In genomic region chr7:25742287-25742686, GRCh38 we compare ENCODE assay signal across 24 cellular contexts.
"Had no signal": no experiment of that assay in that cellular context is flagged by ENCODE, and none has a peak within 500 bp of the region (broad histone marks: within the 10 kb centered on the region; RNA-seq: fewer than 3 reads in every experiment).

No MANE protein-coding gene starts in this region.

- H3K9me3 Mint-ChIP-seq: mesothelial cell of epicardium; natural killer cell; stimulated activated naive CD8-positive, alpha-beta T cell treated with anti-CD3 and anti-CD28 coated beads, Interleukin-15, Interleukin-2, amounts not matched to agents 100 ng/mL and 50 ng/mL, for 24 hours; type B pancreatic cell had no signal

- H3K27me3 ChIP-seq: hepatocyte, right atrium auricular region, suprapubic skin, tibial artery, uterus had no signal

- H3K4me1 Mint-ChIP-seq: naive B cell, natural killer cell had no signal

- H3K27ac ChIP-seq: hepatocyte, left ventricle myocardium inferior, right atrium auricular region, skin epidermis, suprapubic skin, thoracic aorta, tibial artery, uterus had no signal

- H3K79me2 ChIP-seq: hepatocyte had no signal

- H3K27ac Mint-ChIP-seq: mesothelial cell of epicardium; naive B cell; natural killer cell; progenitor cell of endocrine pancreas; stimulated activated naive CD8-positive, alpha-beta T cell treated with anti-CD3 and anti-CD28 coated beads, Interleukin-15, Interleukin-2, amounts not matched to agents 100 ng/mL and 50 ng/mL, for 24 hours; type B pancreatic cell had no signal

- H3K4me3 Mint-ChIP-seq: mesothelial cell of epicardium; natural killer cell; stimulated activated naive CD8-positive, alpha-beta T cell treated with anti-CD3 and anti-CD28 coated beads, Interleukin-15, Interleukin-2, amounts not matched to agents 100 ng/mL and 50 ng/mL, for 24 hours; type B pancreatic cell had no signal

- H3K4me3 ChIP-seq: hepatocyte, left ventricle myocardium inferior, lung, right atrium auricular region, skin epidermis, suprapubic skin, thoracic aorta, tibial artery, uterus had no signal

- ATAC-seq: natural killer cell, sciatic nerve had no signal

- H3K36me3 Mint-ChIP-seq: mesothelial cell of epicardium, naive B cell, natural killer cell, type B pancreatic cell had no signal

- H3K9me3 ChIP-seq: left ventricle myocardium inferior, right atrium auricular region, suprapubic skin, thoracic aorta, tibial artery, uterus had no signal

- H3K36me3 ChIP-seq: left ventricle myocardium inferior, right atrium auricular region, suprapubic skin, thoracic aorta, tibial artery, uterus had no signal

- H3K4me1 ChIP-seq: left ventricle myocardium inferior, right atrium auricular region, suprapubic skin, tibial artery, uterus had no signal

- H3K27me3 Mint-ChIP-seq: progenitor cell of endocrine pancreas had no signal

- H2AFZ ChIP-seq: hepatocyte had no signal

- DNase-seq: islet precursor cell; left ventricle myocardium inferior; mesendoderm; naive B cell; natural killer cell; nucleus accumbens; stimulated activated CD4-positive, alpha-beta T cell treated with anti-CD3 and anti-CD28 coated beads, Interleukin-12 subunit alpha, Interleukin-12 subunit beta, amount 100 ng/mL, for 4 hours; stimulated activated CD4-positive, alpha-beta T cell treated with anti-CD3 and anti-CD28 coated beads, Interleukin-15, amount 100 ng/mL, for 24 hours; stimulated activated CD4-positive, alpha-beta T cell treated with anti-CD3 and anti-CD28 coated beads, Interleukin-2, amount 100 ng/mL, for 24 hours; stimulated activated CD4-positive, alpha-beta T cell treated with anti-CD3 and anti-CD28 coated beads, Interleukin-4, amount 100 ng/mL, for 1 hour; stimulated activated naive CD4-positive, alpha-beta T cell; tibial artery; uterus had no signal

- H3K4me2 ChIP-seq: hepatocyte had no signal
